8 cellular contexts compared by ENCODE assay signal in the genomic region with DNA sequence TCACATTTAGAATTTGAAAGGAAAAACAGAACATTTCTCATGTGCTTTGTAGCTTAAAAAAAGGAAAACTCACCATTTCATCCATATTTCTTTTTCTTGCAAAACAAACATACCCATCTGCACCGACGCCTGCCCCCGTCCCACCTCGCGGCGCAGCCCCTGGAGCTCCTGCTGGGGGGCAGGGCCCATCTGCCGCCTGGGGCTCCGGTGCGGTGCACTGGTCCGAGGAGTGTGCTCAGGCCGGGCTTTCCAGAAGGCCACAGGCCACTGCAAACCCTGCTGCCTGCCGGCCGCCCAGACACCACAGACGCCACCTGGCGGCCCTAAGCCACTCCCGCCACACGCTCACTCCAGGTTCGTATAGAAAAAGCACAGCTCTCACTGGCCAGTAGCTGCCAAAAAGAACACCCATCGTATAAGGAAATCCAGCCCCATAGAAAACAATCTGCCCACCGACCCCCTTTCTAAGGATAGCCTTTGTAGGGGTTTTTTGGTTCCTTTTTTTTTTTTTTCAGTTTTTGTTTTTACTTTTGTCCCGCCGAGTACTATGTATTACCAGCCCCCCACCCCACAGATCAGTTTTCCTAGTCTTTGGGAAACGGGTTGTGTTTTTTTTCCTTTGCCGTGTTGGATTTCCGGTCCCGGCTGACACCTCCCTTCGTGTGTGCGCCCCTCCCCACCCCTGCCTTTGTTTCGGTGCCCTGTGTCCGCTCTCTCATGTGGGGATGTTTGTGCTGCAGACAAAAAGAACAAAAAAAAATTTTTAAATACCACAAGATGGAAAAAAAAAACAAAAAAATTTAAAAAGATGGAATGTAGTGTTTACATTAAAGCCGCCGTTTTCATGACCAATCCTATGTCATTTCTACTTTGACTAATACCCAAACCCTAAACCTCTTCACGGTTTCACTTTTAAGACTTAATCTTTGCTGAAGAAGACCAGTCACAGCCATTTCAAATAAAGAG.
DNase-seq lines count a peak whose midpoint lies in the region; ATAC-seq and TF ChIP-seq lines count a peak whose summit lies in the region.

No MANE protein-coding gene starts in this region.

- DNase-seq in GM13977 (ENCODE audit: low spot score), result peak; percentile 95
- peak; percentile 30 for DNase-seq in NCI-H2029 (lab: John Stamatoyannopoulos, UW)
- DNase-seq in activated CD4-positive, alpha-beta T cell treated with anti-CD3 and anti-CD28 coated beads for 48 hours, result peak; percentile 70
- peak; percentile 93 for DNase-seq in dermis blood vessel endothelial cell
- DNase-seq in left lobe of liver (ENCODE audit: low spot score), result peak; percentile 86
- DNase-seq in stimulated activated CD4-positive, alpha-beta T cell treated with anti-CD3 and anti-CD28 coated beads, Interleukin-2, amount 100 ng/mL, for 4 hours (ENCODE audit: low read depth), result peak; percentile 13
- DNase-seq in NCI-H1436 treated with DMSO at 0.1 percent for 48 hours (lab: John Stamatoyannopoulos, UW), result no peak

- in situ Hi-C loops in GM13977 (cut with MboI; ENCODE audit: low pct_unique_long_range_greater_than_20kb, low sequenced_read_pairs, unreplicated experiment), result no loop called here

- peak; percentile 95 for TF ChIP-seq CTCF in GM13977 (IDR thresholded peaks at IDR 0.05; ENCODE audit: extremely low read depth, insufficient read depth, missing control alignments)

- ATAC-seq in HG02798 (IDR thresholded peaks at IDR 0.05; ENCODE audit: poor library complexity, unreplicated experiment) (peak; percentile 96), left lobe of liver (peak; percentile 96)
